In the genomic region with DNA sequence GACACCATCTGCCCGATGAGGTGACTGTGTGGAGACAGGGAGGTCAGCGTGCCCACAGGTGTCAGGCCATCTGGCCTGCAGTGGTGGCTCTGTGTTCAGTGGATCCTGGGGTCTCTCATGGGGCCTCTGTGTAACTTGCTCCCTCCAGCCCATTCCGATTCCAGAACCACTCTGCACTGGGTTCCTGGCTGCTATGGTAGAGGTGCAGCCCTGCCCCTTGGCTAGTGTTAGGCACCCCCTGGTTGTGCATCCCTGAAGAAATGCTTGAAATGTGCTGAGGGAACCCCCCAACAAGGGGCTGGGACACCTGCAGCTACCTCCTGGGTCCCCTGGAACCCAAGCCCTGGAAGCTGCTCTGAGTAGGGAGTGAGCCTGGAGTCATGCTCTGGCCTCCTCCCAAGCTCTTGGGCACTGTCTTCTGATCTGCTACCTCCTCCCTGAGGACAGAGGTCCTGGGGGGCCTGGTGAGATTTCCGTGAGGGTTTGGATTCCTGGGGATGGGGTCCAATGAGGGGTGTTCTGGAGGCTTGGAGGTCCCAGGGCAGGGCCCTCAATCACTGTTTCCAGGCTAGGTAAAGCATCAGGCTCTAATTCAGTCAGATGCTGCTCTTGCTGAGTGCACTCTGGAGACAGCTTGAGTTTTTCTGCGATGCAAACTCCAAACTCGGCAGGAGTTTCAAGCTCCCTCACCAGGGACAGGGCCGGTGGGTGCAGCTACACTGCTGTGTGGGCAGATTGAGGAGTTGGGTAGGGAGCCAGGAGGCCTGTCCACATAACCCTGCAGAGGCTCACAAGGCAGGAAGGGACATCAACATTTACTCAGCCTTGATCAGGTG, we compare ENCODE assay signal across 13 cellular contexts. TPM values are rescaled to one million over a fixed set of nuclear protein-coding genes. Genes with fewer than 3 reads are reported as not detected.
"Had no signal": no experiment of that assay in that cellular context is flagged by ENCODE, and none has a peak within 500 bp of the region (broad histone marks: within the 10 kb centered on the region; RNA-seq: fewer than 3 reads in every experiment).

No MANE protein-coding gene starts in this region.

- H3K4me3 ChIP-seq: heart left ventricle, SJCRH30 had no signal

- H3K4me1 ChIP-seq: parathyroid adenoma, SJCRH30 had no signal

- H3K27me3 ChIP-seq: heart left ventricle had no signal

- DNase-seq: activated gamma-delta T cell, anterior cingulate cortex, foreskin melanocyte, left ventricle myocardium superior, SJCRH30, small intestine, substantia nigra, trophoblast cell had no signal

- H3K27ac ChIP-seq: heart left ventricle, parathyroid adenoma, SJCRH30 had no signal

- ATAC-seq: heart left ventricle; left ventricle myocardium superior; stimulated activated effector memory CD8-positive, alpha-beta T cell treated with anti-CD3 and anti-CD28 coated beads, Interleukin-12 subunit alpha, Interleukin-12 subunit beta, amount 100 ng/mL, for 72 hours had no signal

- H3K9me3 ChIP-seq: heart left ventricle, SJCRH30 had no signal

- H3K36me3 ChIP-seq: SJCRH30 had no signal

RNA-seq across cellular contexts. Expression of gene RAMP3, which starts 27.7 kb away (rescaled TPM):
- total RNA-seq: bronchial epithelial cell, SJCRH30 had no signal
- polyA plus RNA-seq: neural cell had no signal
